Comparison of ENCODE assay signal across 8 cellular contexts in the genomic region with DNA sequence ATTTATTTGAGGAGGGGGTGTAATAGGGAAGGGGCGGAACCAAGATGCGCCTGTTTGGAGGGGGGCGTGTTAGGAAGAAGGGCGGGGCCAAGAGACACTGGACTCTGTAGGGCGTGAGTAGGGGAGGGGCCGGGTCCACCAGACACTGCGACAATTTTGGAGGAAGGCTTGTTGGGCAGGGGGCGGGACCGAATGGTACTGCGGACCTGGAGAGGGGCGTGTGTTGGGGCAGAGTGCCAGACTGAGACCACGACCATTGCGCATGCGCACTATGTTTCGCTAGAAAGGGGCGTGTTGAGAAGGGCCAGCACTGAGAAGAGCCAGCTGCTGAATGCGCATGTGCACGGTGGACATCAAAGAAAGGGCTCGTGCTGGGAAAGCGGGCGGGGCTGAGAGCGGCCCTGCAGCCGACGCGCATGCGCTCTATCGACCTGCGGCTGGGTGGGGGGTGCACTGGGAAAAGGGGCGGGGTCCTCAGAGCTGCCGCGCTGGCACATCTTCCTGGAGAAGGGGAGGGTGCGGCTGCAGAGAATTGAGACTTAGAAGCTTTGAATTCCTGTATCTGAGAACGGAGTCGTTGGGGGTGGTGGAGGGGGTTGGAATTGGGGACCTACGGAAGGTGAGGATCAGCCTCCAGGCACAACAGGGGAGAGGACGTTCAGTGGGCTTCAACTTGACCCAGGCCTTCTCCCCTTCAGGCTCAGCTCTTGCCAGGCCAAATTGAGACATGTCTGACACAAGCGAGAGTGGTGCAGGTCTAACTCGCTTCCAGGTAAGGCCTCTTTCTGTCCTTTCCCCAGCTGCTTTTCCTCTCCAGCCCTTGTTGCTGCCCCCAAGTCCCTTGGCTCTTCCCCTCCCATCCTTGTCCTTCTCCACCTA. TPM values are rescaled to one million over a fixed set of nuclear protein-coding genes. Genes with fewer than 3 reads are reported as not detected.
DNase-seq lines count a peak whose midpoint lies in the region; ATAC-seq, FAIRE-seq and TF ChIP-seq lines count a peak whose summit lies in the region.

No MANE protein-coding gene starts in this region.

- TF ChIP-seq CTCF in GM10266 (IDR thresholded peaks at IDR 0.05; ENCODE audit: control insufficient read depth, insufficient read depth, low read depth, missing control alignments) (no peak), cardiac muscle cell (IDR thresholded peaks at IDR 0.05; ENCODE audit: low read depth, low read length) (no peak), pancreas (IDR thresholded peaks at IDR 0.05) (no peak), tibial artery (IDR thresholded peaks at IDR 0.05) (no peak)

- peak overlapping the region; percentile 56 for H3K27ac ChIP-seq in cardiac muscle cell
- peak overlapping the region; percentile 35 to 85 (median 78) for H3K27ac ChIP-seq in pancreas
- H3K27ac ChIP-seq in tibial artery = peak overlapping the region; percentile 86 to 94

- peak; percentile 89 for DNase-seq in GM10266 (ENCODE audit: extremely low spot score)
- DNase-seq in NCI-H1417 (lab: John Stamatoyannopoulos, UW) = peak; percentile 87 to 98 (median 91)
- peak; percentile 59 to 78 for DNase-seq in SW 1271 (lab: John Stamatoyannopoulos, UW)
- peak; percentile 96 for DNase-seq in adipocyte (ENCODE audit: low read depth)
- peak; percentile 96 to 97 for DNase-seq in cardiac muscle cell (ENCODE audit: low read depth in 1 of 2, low spot score in 1 of 2)
- DNase-seq in pancreas = peak; percentile 91 to 98 (median 92)
- DNase-seq in tibial artery = peak; percentile 93 to 96

- H3K9me3 ChIP-seq in adipocyte (ENCODE audit: control insufficient read depth, low read length) (peaks cover 3% of the 10 kb centered on the region), cardiac muscle cell (ENCODE audit: low read depth) (no peaks in the 10 kb centered on the region), pancreas (no peaks in the 10 kb centered on the region), tibial artery (no peaks in the 10 kb centered on the region)

- H3K36me3 ChIP-seq in adipocyte (ENCODE audit: control insufficient read depth, insufficient read depth, low read length, severe bottlenecking) (peaks cover 15% of the 10 kb centered on the region), cardiac muscle cell (peaks cover 29% of the 10 kb centered on the region), pancreas (peaks cover 0 to 21% (median 0%) of the 10 kb centered on the region in 3 donors), tibial artery (peaks cover 27 to 37% (median 36%) of the 10 kb centered on the region in 3 donors)

- H3K27me3 ChIP-seq in adipocyte (replicated peaks; ENCODE audit: control insufficient read depth, insufficient read depth, low read length) = peaks cover 8% of the 10 kb centered on the region
- no peaks in the 10 kb centered on the region for H3K27me3 ChIP-seq in cardiac muscle cell
- peaks cover 0 to 3% (median 0%) of the 10 kb centered on the region in 4 donors for H3K27me3 ChIP-seq in pancreas
- H3K27me3 ChIP-seq in tibial artery = no peaks in the 10 kb centered on the region

- WGBS in pancreas, 2 donors = 1 to 38% methylated on average over 38 of the region's 38 CpGs

- H3K4me3 ChIP-seq in adipocyte (ENCODE audit: low read length) (peak overlapping the region; percentile 81), cardiac muscle cell (peak overlapping the region; percentile 81), pancreas (peak overlapping the region; percentile 37 to 63 (median 50)), tibial artery (peak overlapping the region; percentile 63 to 73)

- FAIRE-seq in pancreas (lab: Jason Lieb, UNC) = peak; percentile 90

- intact Hi-C loops in pancreas (cut with DNase I) = no loop called here
- intact Hi-C loops in tibial artery (cut with DNase I; ENCODE audit: low total_unique reads) = no loop called here

- ATAC-seq in HG02763 (IDR thresholded peaks at IDR 0.05; ENCODE audit: unreplicated experiment) (peak; percentile 87), pancreas (peak; percentile 87 to 93 (median 92))

- H3K9ac ChIP-seq in adipocyte (ENCODE audit: low read length) = peak overlapping the region; percentile 82

- H3K4me1 ChIP-seq in adipocyte (ENCODE audit: control insufficient read depth, insufficient read depth, low read length) (peaks cover 13% of the 10 kb centered on the region), cardiac muscle cell (ENCODE audit: low read depth) (no peaks in the 10 kb centered on the region), pancreas (no peaks in the 10 kb centered on the region), tibial artery (peaks cover 0 to 18% (median 14%) of the 10 kb centered on the region in 4 donors)

RNA-seq across cellular contexts. Expression of a gene that starts 1.3 kb away (rescaled TPM):
- total RNA-seq in cardiac muscle cell (778 and 956 TPM in 2 replicates), pancreas (10 to 100 TPM; 25.9 to 77.1 (median 50.8) TPM)
- polyA plus RNA-seq in cardiac muscle cell (972 and 1,145 TPM in 2 replicates), pancreas (100 to 1,000 TPM in 1 of 2 donors, 10 to 100 TPM in 1; 44.0 to 136 TPM)

RNA-seq across cellular contexts. Expression of a gene that starts 10.8 kb away (rescaled TPM):
- total RNA-seq in cardiac muscle cell (0.07 and 0.24 TPM in 2 replicates), pancreas (not detected)
- polyA plus RNA-seq in cardiac muscle cell (0.07 TPM in 1 of 2 replicates, not detected in the other), pancreas (not detected)

Comparison
In these comparisons a context has a peak if more than half of its experiments do, and no peak if none do; other contexts are left out.
1. Peak in every context shown above with its lines: DNase-seq, ATAC-seq, H3K4me3 ChIP-seq and H3K27ac ChIP-seq.